Comparison of ENCODE assay signal across 34 cellular contexts in genomic region chr7:144960763-144961162, GRCh38.
"Had no signal": no experiment of that assay in that cellular context is flagged by ENCODE, and none has a peak within 500 bp of the region (broad histone marks: within the 10 kb centered on the region; RNA-seq: fewer than 3 reads in every experiment).

No MANE protein-coding gene starts in this region.

- H3K4me1 ChIP-seq: adrenal gland, ascending aorta, body of pancreas, breast epithelium had no signal

- H3K36me3 ChIP-seq: adrenal gland, ascending aorta, brain microvascular endothelial cell, breast epithelium, cardiac muscle cell had no signal

- DNase-seq: activated effector memory CD4-positive, alpha-beta T cell treated with anti-CD3 and anti-CD28 coated beads, Interleukin-2, amount 50 U/mL, for 16 hours; activated effector memory CD4-positive, alpha-beta T cell treated with Interleukin-2 at 50 U/mL for 16 hours; activated gamma-delta T cell; activated gamma-delta T cell treated with Interleukin-2 at 50 U/mL for 16 hours; activated naive CD4-positive, alpha-beta T cell; activated naive CD4-positive, alpha-beta T cell treated with anti-CD3 and anti-CD28 coated beads for 36 hours; activated naive CD4-positive, alpha-beta T cell treated with anti-CD3 and anti-CD28 coated beads, Interleukin-2, amount 10 ng/mL, durations not matched to agents 7 days and 5 days; activated naive CD4-positive, alpha-beta T cell treated with anti-CD3 and anti-CD28 coated beads, Interleukin-2, amount 50 U/mL, for 16 hours; activated naive CD4-positive, alpha-beta T cell treated with Interleukin-2 at 50 U/mL for 16 hours; activated naive CD8-positive, alpha-beta T cell treated with anti-CD3 and anti-CD28 coated beads for 36 hours; activated naive CD8-positive, alpha-beta T cell treated with anti-CD3 and anti-CD28 coated beads, Interleukin-2, amount 10 ng/mL, durations not matched to agents 7 days and 5 days; activated naive CD8-positive, alpha-beta T cell treated with anti-CD3 and anti-CD28 coated beads, Interleukin-2, amount 50 U/mL, for 24 hours; activated T-cell treated with anti-CD3 and anti-CD28 coated beads, Interleukin-2, amount 50 U/mL, for 1 hour; activated T-cell treated with anti-CD3 and anti-CD28 coated beads, Interleukin-2, amount 50 U/mL, for 24 hours; activated T-cell treated with anti-CD3 and anti-CD28 coated beads, Interleukin-2, amount 50 U/mL, for 4 hours; activated T-cell treated with anti-CD3 and anti-CD28 coated beads, Interleukin-2, amount 50 U/mL, for 48 hours; activated T-cell treated with anti-CD3 and anti-CD28 coated beads, Interleukin-2, amount 50 U/mL, for 72 hours; adrenal gland; amniotic stem cell; amygdala; anterior cingulate cortex; aorta; body of pancreas; brain microvascular endothelial cell; caudate nucleus; central memory CD4-positive, alpha-beta T cell; cerebellar nuclear complex had no signal

- H3K27ac ChIP-seq: adrenal gland, ascending aorta, body of pancreas, brain microvascular endothelial cell, breast epithelium, cardiac muscle cell had no signal

- H3K4me3 ChIP-seq: adrenal gland, ascending aorta, body of pancreas, breast epithelium, cardiac muscle cell had no signal

- H3K9me3 ChIP-seq: adrenal gland, ascending aorta, body of pancreas, breast epithelium had no signal

- H3K27me3 ChIP-seq: adrenal gland, ascending aorta, body of pancreas, brain microvascular endothelial cell, breast epithelium, cardiac muscle cell had no signal

- FAIRE-seq: astrocyte, bronchial epithelial cell had no signal

- ATAC-seq: activated naive CD4-positive, alpha-beta T cell treated with anti-CD3 and anti-CD28 coated beads, Interleukin-2, amount 50 U/mL, for 72 hours; activated naive CD8-positive, alpha-beta T cell treated with anti-CD3 and anti-CD28 coated beads, Interleukin-2, amount 50 U/mL, for 24 hours; activated T-cell treated with anti-CD3 and anti-CD28 coated beads, Interleukin-2, amount 50 U/mL, for 4 hours; activated T-cell treated with anti-CD3 and anti-CD28 coated beads, Interleukin-2, amount 50 U/mL, for 72 hours; activated T-helper 17 cell treated with anti-CD3 and anti-CD28 coated beads, Interleukin-2, amount 50 U/mL, for 72 hours; body of pancreas had no signal
